30 cellular contexts compared by ENCODE assay signal in genomic region chr11:106717222-106717621, GRCh38.
"Had no signal": no experiment of that assay in that cellular context is flagged by ENCODE, and none has a peak within 500 bp of the region (broad histone marks: within the 10 kb centered on the region; RNA-seq: fewer than 3 reads in every experiment).

No MANE protein-coding gene starts in this region.

- DNase-seq: heart left ventricle; kidney glomerular epithelial cell; left colon; left ventricle myocardium inferior; lower lobe of right lung; mammary epithelial cell; mesenchymal stem cell; naive B cell; natural killer cell; nephron progenitor cell; occipital lobe; ovary; right lobe of liver; stimulated activated CD4-positive, alpha-beta T cell treated with anti-CD3 and anti-CD28 coated beads, Interleukin-12 subunit alpha, Interleukin-12 subunit beta, amount 100 ng/mL, for 4 hours; stimulated activated CD4-positive, alpha-beta T cell treated with anti-CD3 and anti-CD28 coated beads, Interleukin-15, amount 100 ng/mL, for 24 hours; stimulated activated CD4-positive, alpha-beta T cell treated with anti-CD3 and anti-CD28 coated beads, Interleukin-4, amount 100 ng/mL, for 24 hours; stimulated activated naive CD4-positive, alpha-beta T cell; tibial artery; trophoblast cell; upper lobe of right lung had no signal

- H3K4me1 Mint-ChIP-seq: naive B cell; natural killer cell; neural progenitor cell; stimulated activated effector memory CD8-positive, alpha-beta T cell treated with anti-CD3 and anti-CD28 coated beads, Interleukin-12 subunit alpha, Interleukin-12 subunit beta, amount 100 ng/mL, for 72 hours had no signal

- H3K27ac Mint-ChIP-seq: naive B cell; natural killer cell; nephron progenitor cell; neural progenitor cell; progenitor cell of endocrine pancreas; stimulated activated effector memory CD8-positive, alpha-beta T cell treated with anti-CD3 and anti-CD28 coated beads, Interleukin-12 subunit alpha, Interleukin-12 subunit beta, amount 100 ng/mL, for 72 hours; stimulated activated naive CD8-positive, alpha-beta T cell treated with anti-CD3 and anti-CD28 coated beads, Interleukin-15, Interleukin-2, amounts not matched to agents 100 ng/mL and 50 ng/mL, for 24 hours had no signal

- H3K36me3 Mint-ChIP-seq: naive B cell; natural killer cell; neural progenitor cell; stimulated activated effector memory CD8-positive, alpha-beta T cell treated with anti-CD3 and anti-CD28 coated beads, Interleukin-12 subunit alpha, Interleukin-12 subunit beta, amount 100 ng/mL, for 72 hours had no signal

- H3K36me3 ChIP-seq: heart left ventricle, left ventricle myocardium inferior, lower lobe of right lung, neural progenitor cell, neutrophil, ovary, right atrium auricular region, right lobe of liver, suprapubic skin, thoracic aorta, tibial artery, upper lobe of right lung had no signal

- FAIRE-seq: keratinocyte, urothelium cell line had no signal

- H3K9me3 ChIP-seq: heart left ventricle, left ventricle myocardium inferior, lower lobe of right lung, neutrophil, ovary, right atrium auricular region, right lobe of liver, suprapubic skin, thoracic aorta, tibial artery, upper lobe of right lung had no signal

- H3K27me3 Mint-ChIP-seq: naive B cell; progenitor cell of endocrine pancreas; stimulated activated naive CD8-positive, alpha-beta T cell treated with anti-CD3 and anti-CD28 coated beads, Interleukin-15, Interleukin-2, amounts not matched to agents 100 ng/mL and 50 ng/mL, for 24 hours had no signal

- H3K4me3 ChIP-seq: heart left ventricle, left ventricle myocardium inferior, lower lobe of right lung, neural progenitor cell, ovary, right atrium auricular region, right lobe of liver, suprapubic skin, thoracic aorta, tibial artery, upper lobe of right lung had no signal

- H3K4me1 ChIP-seq: heart left ventricle, left ventricle myocardium inferior, lower lobe of right lung, neural progenitor cell, right atrium auricular region, right lobe of liver, suprapubic skin, upper lobe of right lung had no signal

- H3K27ac ChIP-seq: heart left ventricle, left ventricle myocardium inferior, lower lobe of right lung, neural progenitor cell, neutrophil, ovary, right atrium auricular region, right lobe of liver, suprapubic skin, thoracic aorta, tibial artery, upper lobe of right lung had no signal

- ATAC-seq: heart left ventricle; left colon; lower lobe of right lung; natural killer cell; right lobe of liver; stimulated activated effector memory CD8-positive, alpha-beta T cell treated with anti-CD3 and anti-CD28 coated beads, Interleukin-12 subunit alpha, Interleukin-12 subunit beta, amount 100 ng/mL, for 72 hours; upper lobe of right lung had no signal

- H3K9me3 Mint-ChIP-seq: nephron progenitor cell; neural progenitor cell; stimulated activated naive CD8-positive, alpha-beta T cell treated with anti-CD3 and anti-CD28 coated beads, Interleukin-15, Interleukin-2, amounts not matched to agents 100 ng/mL and 50 ng/mL, for 24 hours had no signal

- H3K27me3 ChIP-seq: heart left ventricle, neural progenitor cell, neutrophil, ovary, right atrium auricular region, right lobe of liver, suprapubic skin, tibial artery, upper lobe of right lung had no signal

- H3K4me3 Mint-ChIP-seq: naive B cell; natural killer cell; nephron progenitor cell; neural progenitor cell; stimulated activated effector memory CD8-positive, alpha-beta T cell treated with anti-CD3 and anti-CD28 coated beads, Interleukin-12 subunit alpha, Interleukin-12 subunit beta, amount 100 ng/mL, for 72 hours; stimulated activated naive CD8-positive, alpha-beta T cell treated with anti-CD3 and anti-CD28 coated beads, Interleukin-15, Interleukin-2, amounts not matched to agents 100 ng/mL and 50 ng/mL, for 24 hours had no signal
